Comparison of ENCODE assay signal across 17 cellular contexts in genomic region chrX:22246620-22247019, GRCh38. TPM values are rescaled to one million over a fixed set of nuclear protein-coding genes. Genes with fewer than 3 reads are reported as not detected.
A peak's percentile ranks its signal among the peaks of the same experiment; 100 is the strongest.
DNase-seq lines count a peak whose midpoint lies in the region; ATAC-seq and TF ChIP-seq lines count a peak whose summit lies in the region.
"Had no signal": no experiment of that assay in that cellular context is flagged by ENCODE, and none has a peak within 500 bp of the region (broad histone marks: within the 10 kb centered on the region; RNA-seq: fewer than 3 reads in every experiment).

No MANE protein-coding gene starts in this region.

- peak overlapping the region; percentile 40 for H3K4me2 ChIP-seq in GM23248 (ENCODE audit: unreplicated experiment)

- no peaks in the 10 kb centered on the region for H3K79me2 ChIP-seq in GM23248 (ENCODE audit: insufficient read depth)

- H3K9me3 ChIP-seq in GM23248 (ENCODE audit: low read depth) (no peaks in the 10 kb centered on the region), RWPE2 (ENCODE audit: severe bottlenecking) (no peaks in the 10 kb centered on the region), body of pancreas (no peaks in the 10 kb centered on the region)
- H3K9me3 ChIP-seq: thoracic aorta had no signal

- H3K36me3 ChIP-seq in GM23248 (ENCODE audit: low read depth) = no peaks in the 10 kb centered on the region
- no peaks in the 10 kb centered on the region for H3K36me3 ChIP-seq in RWPE2 (ENCODE audit: low read depth)
- H3K36me3 ChIP-seq in body of pancreas (replicated peaks in 1 of 2; ENCODE audit: insufficient read depth in 1 of 2, low read depth in 2 of 2) = no peaks in the 10 kb centered on the region
- H3K36me3 ChIP-seq: thoracic aorta had no signal

- in situ Hi-C loops in GM23248 (cut with MboI) = no loop called here

- 0% methylated on average over 2 of the region's 2 CpGs for WGBS in GM23248 (ENCODE audit: low coverage in 1 of 2, low lambda C conversion rate in 2 of 2, missing lambda C conversion rate in 2 of 2), 2 experiments
- 48 to 80% methylated on average over 2 of the region's 2 CpGs for WGBS in body of pancreas, 2 donors
- WGBS in lower leg skin, 2 donors = 41 to 55% methylated on average over 2 of the region's 2 CpGs

- H3K9ac ChIP-seq in GM23248 = no peak overlapping the region

- H3K4me1 ChIP-seq in GM23248 (ENCODE audit: insufficient read depth) (peaks cover 23% of the 10 kb centered on the region), RWPE2 (ENCODE audit: insufficient read depth, poor library complexity, severe bottlenecking) (peaks cover 14% of the 10 kb centered on the region), body of pancreas (no peaks in the 10 kb centered on the region)

- H3K9me2 ChIP-seq in GM23248 (ENCODE audit: insufficient read depth) = no peaks in the 10 kb centered on the region

- intact Hi-C loops in body of pancreas (cut with DNase I) (no loop called here), lower leg skin (cut with DNase I; ENCODE audit: low total_unique reads) (no loop called here)

- H3K27ac ChIP-seq in GM23248 (peak overlapping the region; percentile 60), RWPE2 (ENCODE audit: poor library complexity, severe bottlenecking) (peak overlapping the region; percentile 69), body of pancreas (no peak overlapping the region)
- H3K27ac ChIP-seq: thoracic aorta had no signal

- TF ChIP-seq POLR2A in body of pancreas (IDR thresholded peaks at IDR 0.05) (no peak), lower leg skin (IDR thresholded peaks at IDR 0.05) (no peak)

- TF ChIP-seq CTCF in RWPE2 (IDR thresholded peaks at IDR 0.05; ENCODE audit: poor library complexity, severe bottlenecking) = no peak
- TF ChIP-seq CTCF in fibroblast of mammary gland (conservative IDR thresholded peaks at IDR 0.05; ENCODE audit: control insufficient read depth, insufficient read depth, low read depth, low read length) = no peak
- no peak for TF ChIP-seq CTCF in retinal pigment epithelial cell (conservative IDR thresholded peaks at IDR 0.05; ENCODE audit: low read depth, low read length)
- TF ChIP-seq CTCF in body of pancreas (IDR thresholded peaks at IDR 0.05) = no peak
- no peak for TF ChIP-seq CTCF in lower leg skin (IDR thresholded peaks at IDR 0.05)

- DNase-seq in GM23248 (peak; percentile 67), RWPE2 (ENCODE audit: low spot score) (no peak), fibroblast of mammary gland (ENCODE audit: low read depth) (peak; percentile 5), retinal pigment epithelial cell (ENCODE audit: low read depth) (peak; percentile 11), body of pancreas (no peak), lower leg skin (ENCODE audit: low spot score in 2 of 2) (no peak), NCI-H1436 (lab: John Stamatoyannopoulos, UW) (no peak)
- DNase-seq: activated CD8-positive, alpha-beta memory T cell treated with anti-CD3 and anti-CD28 coated beads for 24 hours; C1 segment of cervical spinal cord; NCI-H1694 treated with DMSO at 0.1 percent for 48 hours; NCI-H510A; OCI-M1 had no signal

- H3F3A ChIP-seq in GM23248 (ENCODE audit: insufficient read depth) = 0 out of 2 replicates have a peak, but pooled peaks cover 16% of the 10 kb centered on the region

- H2AFZ ChIP-seq in GM23248 = no peak overlapping the region

- H3K4me3 ChIP-seq in GM23248 (no peak overlapping the region; the same call in 1 of the 2 replicates), RWPE2 (ENCODE audit: severe bottlenecking) (no peak overlapping the region), fibroblast of mammary gland (ENCODE audit: control insufficient read depth, low read depth, low read length) (no peak overlapping the region), retinal pigment epithelial cell (ENCODE audit: low read length) (no peak overlapping the region), body of pancreas (no peak overlapping the region), lower leg skin (ENCODE audit: low read depth, poor library complexity, severe bottlenecking) (no peak overlapping the region)
- H3K4me3 ChIP-seq: thoracic aorta had no signal

- peak; percentile 86 for ATAC-seq in RWPE2 (ENCODE audit: low read depth)
- no peak for ATAC-seq in body of pancreas
- ATAC-seq: HepG2 had no signal

- no peaks in the 10 kb centered on the region for H4K20me1 ChIP-seq in GM23248 (ENCODE audit: insufficient read depth)

- H3K27me3 ChIP-seq in GM23248 (replicated peaks; ENCODE audit: insufficient read depth) = no peaks in the 10 kb centered on the region
- H3K27me3 ChIP-seq in RWPE2 (ENCODE audit: insufficient read depth, poor library complexity, severe bottlenecking) = no peaks in the 10 kb centered on the region
- no peaks in the 10 kb centered on the region for H3K27me3 ChIP-seq in body of pancreas

RNA-seq across cellular contexts. Expression of gene CBLL2, which starts 26.1 kb away (rescaled TPM):
- total RNA-seq in GM23248 (2014; rRNA removed; shearing (Covaris generic)) = not detected in 2 replicates
- polyA plus RNA-seq in GM23248 (2016; fragmentation: Nextera tagmentation; extraction: Ambion mirVana) = not detected in 2 replicates
- total RNA-seq in body of pancreas (under 1 TPM in 1 of 2 donors, not detected in 1; 0.33 TPM), lower leg skin (not detected)
- total RNA-seq: cardiac septum, HepG2, SK-MEL-5, thoracic aorta had no signal
- polyA plus RNA-seq: HepG2, neural cell had no signal

Comparison
In these comparisons a context has a peak if more than half of its experiments do, and no peak if none do; other contexts are left out.
1. DNase-seq: peak in GM23248 (single experiment), fibroblast of mammary gland (single experiment) and retinal pigment epithelial cell (single experiment); none in RWPE2 (single experiment), body of pancreas (0 of 4), lower leg skin (0 of 2) and NCI-H1436 (single experiment).
2. H3K27ac ChIP-seq: peak in GM23248 (single experiment) and RWPE2 (single experiment); none in body of pancreas (0 of 4).